Comparison of ENCODE assay signal across 9 cellular contexts in genomic region chr4:107863850-107864371, GRCh38. TPM values are rescaled to one million over a fixed set of nuclear protein-coding genes. Genes with fewer than 3 reads are reported as not detected.
DNase-seq lines count a peak whose midpoint lies in the region; ATAC-seq and TF ChIP-seq lines count a peak whose summit lies in the region.
"Had no signal": no experiment of that assay in that cellular context is flagged by ENCODE, and none has a peak within 500 bp of the region (broad histone marks: within the 10 kb centered on the region; RNA-seq: fewer than 3 reads in every experiment).

No MANE protein-coding gene starts in this region.

- H3K27me3 ChIP-seq in colonic mucosa (no peaks in the 10 kb centered on the region), mucosa of rectum (ENCODE audit: control insufficient read depth in 2 of 2, insufficient read depth in 2 of 2, low read length in 2 of 2) (no peaks in the 10 kb centered on the region), gastrocnemius medialis (no peaks in the 10 kb centered on the region), suprapubic skin (no peaks in the 10 kb centered on the region)

- H3K27ac ChIP-seq in colonic mucosa (peak overlapping the region; percentile 42), mucosa of rectum (ENCODE audit: low read depth in 2 of 2, low read length in 2 of 2) (peak overlapping the region; percentile 1 to 52), gastrocnemius medialis (no peak overlapping the region), suprapubic skin (no peak overlapping the region)

- H3K9me3 ChIP-seq in colonic mucosa = no peaks in the 10 kb centered on the region
- H3K9me3 ChIP-seq in mucosa of rectum (ENCODE audit: control insufficient read depth in 2 of 2, low read length in 2 of 2) = no peaks in the 10 kb centered on the region
- no peaks in the 10 kb centered on the region for H3K9me3 ChIP-seq in gastrocnemius medialis
- no peaks in the 10 kb centered on the region for H3K9me3 ChIP-seq in suprapubic skin

- in situ Hi-C loops in gastrocnemius medialis (cut with MboI; ENCODE audit: low sequenced_read_pairs in 4 of 4) = no loop called here

- TF ChIP-seq CTCF in colonic mucosa (IDR thresholded peaks at IDR 0.05) = no peak
- TF ChIP-seq CTCF in gastrocnemius medialis (IDR thresholded peaks at IDR 0.05 in 4 of 5, conservative IDR thresholded peaks at IDR 0.05 in 1 of 5) = no peak
- no peak for TF ChIP-seq CTCF in suprapubic skin (IDR thresholded peaks at IDR 0.05)

- H3K4me1 ChIP-seq in colonic mucosa (no peaks in the 10 kb centered on the region), mucosa of rectum (ENCODE audit: control insufficient read depth in 2 of 2, insufficient read depth in 2 of 2, low read length in 2 of 2) (peaks cover 0 to 13% of the 10 kb centered on the region in 2 donors), gastrocnemius medialis (peaks cover 0 to 9% of the 10 kb centered on the region in 2 donors), suprapubic skin (peaks cover 3% of the 10 kb centered on the region)

- 84% methylated on average over 2 of the region's 2 CpGs for WGBS in suprapubic skin

- intact Hi-C loops in colonic mucosa (cut with DNase I) = no loop called here
- intact Hi-C loops in gastrocnemius medialis (cut with DNase I; ENCODE audit: low total_unique reads) = loop anchor here (1.0 kb wide), 1 partner anchor 41 kb away; no protein-coding TSS in a partner anchor

- DNase-seq in COLO829 (ENCODE audit: low spot score) = peak; percentile 28
- peak; percentile 22 for DNase-seq in HK-2 (ENCODE audit: unreplicated experiment)
- DNase-seq in colonic mucosa = peak; percentile 74
- no peak for DNase-seq in gastrocnemius medialis
- DNase-seq in suprapubic skin (ENCODE audit: low spot score in 2 of 2) = no peak
- no peak for DNase-seq in iPS-NIHi7 (ENCODE audit: extremely low spot score)
- DNase-seq in OCI-M2 (lab: John Stamatoyannopoulos, UW; ENCODE audit: unreplicated experiment) = no peak
- DNase-seq: activated effector memory CD4-positive, alpha-beta T cell treated with Interleukin-2 at 50 U/mL for 16 hours had no signal

- ATAC-seq in gastrocnemius medialis = no peak

- TF ChIP-seq EP300 in suprapubic skin (IDR thresholded peaks at IDR 0.05) = no peak

- H3K9ac ChIP-seq in colonic mucosa (ENCODE audit: low read depth in 2 of 2, low read length in 2 of 2) (no peak overlapping the region), mucosa of rectum (ENCODE audit: low read depth in 1 of 2, low read length in 2 of 2) (no peak overlapping the region)

- no peak for TF ChIP-seq POLR2A in gastrocnemius medialis (IDR thresholded peaks at IDR 0.05)
- no peak for TF ChIP-seq POLR2A in suprapubic skin (IDR thresholded peaks at IDR 0.05)

- no peak overlapping the region for H3K4me3 ChIP-seq in colonic mucosa
- H3K4me3 ChIP-seq in mucosa of rectum (ENCODE audit: low read length in 2 of 2) = peak overlapping the region in 1 of 2 donors; percentile 36
- H3K4me3 ChIP-seq in gastrocnemius medialis = no peak overlapping the region
- H3K4me3 ChIP-seq in suprapubic skin = no peak overlapping the region

- H3K36me3 ChIP-seq in colonic mucosa (no peaks in the 10 kb centered on the region), mucosa of rectum (ENCODE audit: control insufficient read depth in 2 of 2, insufficient read depth in 2 of 2, low read length in 2 of 2) (no peaks in the 10 kb centered on the region), gastrocnemius medialis (no peaks in the 10 kb centered on the region), suprapubic skin (peaks cover 10% of the 10 kb centered on the region)

RNA-seq across cellular contexts. Expression of gene SGMS2, which starts 39.2 kb away (rescaled TPM):
- 10 to 100 TPM; 34.9 to 49.1 TPM for total RNA-seq in colonic mucosa
- 10 to 100 TPM; 10.2 to 79.1 (median 23.8) TPM for total RNA-seq in gastrocnemius medialis
- 100 to 1,000 TPM in 1 of 4 donors, 10 to 100 TPM in 3; 18.3 to 100 (median 66.6) TPM for total RNA-seq in suprapubic skin

Comparison
In these comparisons a context has a peak if more than half of its experiments do, and no peak if none do; other contexts are left out.
1. DNase-seq: peak in COLO829 (single experiment), HK-2 (single experiment) and colonic mucosa (single experiment); none in gastrocnemius medialis (0 of 2), suprapubic skin (0 of 2), iPS-NIHi7 (single experiment) and OCI-M2 (single experiment).
2. H3K27ac ChIP-seq: peak in colonic mucosa (single experiment) and mucosa of rectum (2 of 2); none in gastrocnemius medialis (0 of 4) and suprapubic skin (single experiment).